In the genomic region with DNA sequence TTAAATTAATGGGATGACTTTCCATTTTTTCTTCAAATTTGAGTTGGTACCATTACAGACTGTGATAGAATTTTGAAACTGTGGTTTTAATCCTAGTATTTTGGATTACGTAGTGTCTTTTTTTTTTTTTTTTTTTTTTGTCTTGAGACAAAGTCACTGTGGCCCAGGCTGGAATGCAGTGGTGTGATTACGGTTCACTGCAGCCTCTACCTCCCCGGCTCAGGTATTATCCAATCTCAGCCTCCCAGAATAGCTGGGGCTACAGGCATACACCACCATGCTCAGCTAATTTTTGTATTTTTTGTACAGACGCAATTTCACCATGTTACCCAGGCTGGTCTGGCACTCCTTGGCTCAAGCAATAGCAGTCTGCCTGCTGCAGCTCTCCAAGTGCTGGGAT, we compare ENCODE assay signal across 2 cellular contexts.
TF ChIP-seq lines count a peak whose summit lies in the region.

No MANE protein-coding gene starts in this region.

TF ChIP-seq in IMR-90, 13 proteins besides CTCF, POLR2A, EP300 and RAD21 (continued from another document):
- TF ChIP-seq, protein P1, sequence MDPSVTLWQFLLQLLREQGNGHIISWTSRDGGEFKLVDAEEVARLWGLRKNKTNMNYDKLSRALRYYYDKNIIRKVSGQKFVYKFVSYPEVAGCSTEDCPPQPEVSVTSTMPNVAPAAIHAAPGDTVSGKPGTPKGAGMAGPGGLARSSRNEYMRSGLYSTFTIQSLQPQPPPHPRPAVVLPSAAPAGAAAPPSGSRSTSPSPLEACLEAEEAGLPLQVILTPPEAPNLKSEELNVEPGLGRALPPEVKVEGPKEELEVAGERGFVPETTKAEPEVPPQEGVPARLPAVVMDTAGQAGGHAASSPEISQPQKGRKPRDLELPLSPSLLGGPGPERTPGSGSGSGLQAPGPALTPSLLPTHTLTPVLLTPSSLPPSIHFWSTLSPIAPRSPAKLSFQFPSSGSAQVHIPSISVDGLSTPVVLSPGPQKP (IDR thresholded peaks at IDR 0.05; ENCODE audit: borderline replicate concordance, low read depth, low read length) = no peak
- no peak for TF ChIP-seq NFE2L2 (IDR thresholded peaks at IDR 0.05; ENCODE audit: low read depth, low read length)
- TF ChIP-seq MXI1 (IDR thresholded peaks at IDR 0.05; ENCODE audit: borderline replicate concordance, low read depth, low read length) = no peak
- TF ChIP-seq MAZ (IDR thresholded peaks at IDR 0.05; ENCODE audit: borderline replicate concordance, low read depth, low read length) = no peak
- no peak for TF ChIP-seq SMC3 (IDR thresholded peaks at IDR 0.05; ENCODE audit: low read depth, low read length)
- TF ChIP-seq RFX5 (IDR thresholded peaks at IDR 0.05; ENCODE audit: low read depth, low read length) = no peak
- no peak for TF ChIP-seq CEBPB (IDR thresholded peaks at IDR 0.05; ENCODE audit: low read depth, low read length)
- no peak for TF ChIP-seq BHLHE40 (IDR thresholded peaks at IDR 0.05; ENCODE audit: low read depth, low read length)
- TF ChIP-seq, protein P2, sequence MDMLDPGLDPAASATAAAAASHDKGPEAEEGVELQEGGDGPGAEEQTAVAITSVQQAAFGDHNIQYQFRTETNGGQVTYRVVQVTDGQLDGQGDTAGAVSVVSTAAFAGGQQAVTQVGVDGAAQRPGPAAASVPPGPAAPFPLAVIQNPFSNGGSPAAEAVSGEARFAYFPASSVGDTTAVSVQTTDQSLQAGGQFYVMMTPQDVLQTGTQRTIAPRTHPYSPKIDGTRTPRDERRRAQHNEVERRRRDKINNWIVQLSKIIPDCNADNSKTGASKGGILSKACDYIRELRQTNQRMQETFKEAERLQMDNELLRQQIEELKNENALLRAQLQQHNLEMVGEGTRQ (IDR thresholded peaks at IDR 0.05; ENCODE audit: low read depth, low read length) = no peak
- TF ChIP-seq MAFK (IDR thresholded peaks at IDR 0.05; ENCODE audit: low read depth, low read length) = no peak
- no peak for TF ChIP-seq FOS (IDR thresholded peaks at IDR 0.05; ENCODE audit: low read depth, low read length)

TF ChIP-seq in WTC11, 78 proteins besides CTCF, POLR2A, EP300 and RAD21 (continued from another document):
- TF ChIP-seq, protein P3, sequence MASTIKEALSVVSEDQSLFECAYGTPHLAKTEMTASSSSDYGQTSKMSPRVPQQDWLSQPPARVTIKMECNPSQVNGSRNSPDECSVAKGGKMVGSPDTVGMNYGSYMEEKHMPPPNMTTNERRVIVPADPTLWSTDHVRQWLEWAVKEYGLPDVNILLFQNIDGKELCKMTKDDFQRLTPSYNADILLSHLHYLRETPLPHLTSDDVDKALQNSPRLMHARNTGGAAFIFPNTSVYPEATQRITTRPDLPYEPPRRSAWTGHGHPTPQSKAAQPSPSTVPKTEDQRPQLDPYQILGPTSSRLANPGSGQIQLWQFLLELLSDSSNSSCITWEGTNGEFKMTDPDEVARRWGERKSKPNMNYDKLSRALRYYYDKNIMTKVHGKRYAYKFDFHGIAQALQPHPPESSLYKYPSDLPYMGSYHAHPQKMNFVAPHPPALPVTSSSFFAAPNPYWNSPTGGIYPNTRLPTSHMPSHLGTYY (CRISPR knock-in tag; IDR thresholded peaks at IDR 0.05) = no peak
- TF ChIP-seq FOXK1 (CRISPR knock-in tag; IDR thresholded peaks at IDR 0.05) (no peak), NR3C1 (CRISPR knock-in tag; conservative IDR thresholded peaks at IDR 0.05; ENCODE audit: low read depth) (no peak)
- TF ChIP-seq, protein P4, sequence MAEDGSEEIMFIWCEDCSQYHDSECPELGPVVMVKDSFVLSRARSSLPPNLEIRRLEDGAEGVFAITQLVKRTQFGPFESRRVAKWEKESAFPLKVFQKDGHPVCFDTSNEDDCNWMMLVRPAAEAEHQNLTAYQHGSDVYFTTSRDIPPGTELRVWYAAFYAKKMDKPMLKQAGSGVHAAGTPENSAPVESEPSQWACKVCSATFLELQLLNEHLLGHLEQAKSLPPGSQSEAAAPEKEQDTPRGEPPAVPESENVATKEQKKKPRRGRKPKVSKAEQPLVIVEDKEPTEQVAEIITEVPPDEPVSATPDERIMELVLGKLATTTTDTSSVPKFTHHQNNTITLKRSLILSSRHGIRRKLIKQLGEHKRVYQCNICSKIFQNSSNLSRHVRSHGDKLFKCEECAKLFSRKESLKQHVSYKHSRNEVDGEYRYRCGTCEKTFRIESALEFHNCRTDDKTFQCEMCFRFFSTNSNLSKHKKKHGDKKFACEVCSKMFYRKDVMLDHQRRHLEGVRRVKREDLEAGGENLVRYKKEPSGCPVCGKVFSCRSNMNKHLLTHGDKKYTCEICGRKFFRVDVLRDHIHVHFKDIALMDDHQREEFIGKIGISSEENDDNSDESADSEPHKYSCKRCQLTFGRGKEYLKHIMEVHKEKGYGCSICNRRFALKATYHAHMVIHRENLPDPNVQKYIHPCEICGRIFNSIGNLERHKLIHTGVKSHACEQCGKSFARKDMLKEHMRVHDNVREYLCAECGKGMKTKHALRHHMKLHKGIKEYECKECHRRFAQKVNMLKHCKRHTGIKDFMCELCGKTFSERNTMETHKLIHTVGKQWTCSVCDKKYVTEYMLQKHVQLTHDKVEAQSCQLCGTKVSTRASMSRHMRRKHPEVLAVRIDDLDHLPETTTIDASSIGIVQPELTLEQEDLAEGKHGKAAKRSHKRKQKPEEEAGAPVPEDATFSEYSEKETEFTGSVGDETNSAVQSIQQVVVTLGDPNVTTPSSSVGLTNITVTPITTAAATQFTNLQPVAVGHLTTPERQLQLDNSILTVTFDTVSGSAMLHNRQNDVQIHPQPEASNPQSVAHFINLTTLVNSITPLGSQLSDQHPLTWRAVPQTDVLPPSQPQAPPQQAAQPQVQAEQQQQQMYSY (CRISPR knock-in tag; IDR thresholded peaks at IDR 0.05) = no peak
- TF ChIP-seq, protein P5, sequence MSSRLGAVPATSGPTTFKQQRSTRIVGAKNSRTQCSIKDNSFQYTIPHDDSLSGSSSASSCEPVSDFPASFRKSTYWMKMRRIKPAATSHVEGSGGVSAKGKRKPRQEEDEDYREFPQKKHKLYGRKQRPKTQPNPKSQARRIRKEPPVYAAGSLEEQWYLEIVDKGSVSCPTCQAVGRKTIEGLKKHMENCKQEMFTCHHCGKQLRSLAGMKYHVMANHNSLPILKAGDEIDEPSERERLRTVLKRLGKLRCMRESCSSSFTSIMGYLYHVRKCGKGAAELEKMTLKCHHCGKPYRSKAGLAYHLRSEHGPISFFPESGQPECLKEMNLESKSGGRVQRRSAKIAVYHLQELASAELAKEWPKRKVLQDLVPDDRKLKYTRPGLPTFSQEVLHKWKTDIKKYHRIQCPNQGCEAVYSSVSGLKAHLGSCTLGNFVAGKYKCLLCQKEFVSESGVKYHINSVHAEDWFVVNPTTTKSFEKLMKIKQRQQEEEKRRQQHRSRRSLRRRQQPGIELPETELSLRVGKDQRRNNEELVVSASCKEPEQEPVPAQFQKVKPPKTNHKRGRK (CRISPR knock-in tag; IDR thresholded peaks at IDR 0.05; ENCODE audit: borderline replicate concordance) = no peak
